Comparison of ENCODE assay signal across 7 cellular contexts in genomic region chr2:64887565-64887964, GRCh38.
"Had no signal": no experiment of that assay in that cellular context is flagged by ENCODE, and none has a peak within 500 bp of the region (broad histone marks: within the 10 kb centered on the region; RNA-seq: fewer than 3 reads in every experiment).

No MANE protein-coding gene starts in this region.

- ATAC-seq: GM12878 had no signal

- H3K4me3 ChIP-seq: GM12878 had no signal

- DNase-seq: GDM1, GF-D8 had no signal

- FAIRE-seq: G401.6, GM12878, GM12891, GM18507, GM19239 had no signal
